ENCODE assay signal across 2 cellular contexts in the genomic region with DNA sequence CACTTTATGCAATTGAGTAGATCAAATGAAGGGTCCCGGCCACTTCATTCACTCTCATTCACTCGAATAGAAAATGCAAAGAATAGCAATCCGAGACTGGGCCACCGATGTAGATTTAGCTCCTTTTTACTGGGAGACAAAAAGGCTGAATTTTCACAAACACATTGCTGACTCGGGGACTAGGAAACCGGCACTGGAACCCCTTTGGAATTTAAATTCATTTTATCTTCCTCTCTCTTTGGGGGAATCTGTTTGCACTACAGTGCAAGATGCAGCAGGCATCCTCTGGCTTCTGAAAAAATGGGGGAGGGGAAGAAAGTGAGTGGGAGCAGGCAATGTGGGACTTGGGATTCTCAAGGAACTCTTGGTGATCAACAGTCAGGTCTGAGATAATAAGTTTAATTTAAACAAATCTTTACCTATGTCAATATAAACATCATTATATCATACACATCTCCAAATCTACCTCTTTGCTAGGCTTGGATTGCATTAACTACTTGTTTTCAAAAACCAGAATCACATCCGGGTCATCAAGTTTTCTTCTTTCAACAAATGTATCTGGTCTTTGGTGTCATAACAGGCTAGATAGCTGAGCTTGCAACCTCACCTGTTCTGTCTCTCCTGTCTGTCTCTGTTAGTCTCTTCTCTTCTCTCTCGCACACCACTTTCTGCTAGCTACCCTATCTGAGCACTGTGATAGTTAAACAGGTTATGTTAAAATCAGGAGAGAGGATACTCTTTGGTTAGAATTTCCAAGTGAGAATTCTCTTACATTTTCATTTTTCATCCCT.
A peak's percentile ranks its signal among the peaks of the same experiment; 100 is the strongest.
TF ChIP-seq lines count a peak whose summit lies in the region.

No MANE protein-coding gene starts in this region.

TF ChIP-seq in GM23338, 12 proteins besides CTCF, POLR2A, EP300 and RAD21 (continues in another document):
- no peak for TF ChIP-seq NANOG (IDR thresholded peaks at IDR 0.05; ENCODE audit: borderline replicate concordance)
- TF ChIP-seq EZH2 (IDR thresholded peaks at IDR 0.05; ENCODE audit: low read depth, unreplicated experiment) = no peak
- TF ChIP-seq, protein P1, sequence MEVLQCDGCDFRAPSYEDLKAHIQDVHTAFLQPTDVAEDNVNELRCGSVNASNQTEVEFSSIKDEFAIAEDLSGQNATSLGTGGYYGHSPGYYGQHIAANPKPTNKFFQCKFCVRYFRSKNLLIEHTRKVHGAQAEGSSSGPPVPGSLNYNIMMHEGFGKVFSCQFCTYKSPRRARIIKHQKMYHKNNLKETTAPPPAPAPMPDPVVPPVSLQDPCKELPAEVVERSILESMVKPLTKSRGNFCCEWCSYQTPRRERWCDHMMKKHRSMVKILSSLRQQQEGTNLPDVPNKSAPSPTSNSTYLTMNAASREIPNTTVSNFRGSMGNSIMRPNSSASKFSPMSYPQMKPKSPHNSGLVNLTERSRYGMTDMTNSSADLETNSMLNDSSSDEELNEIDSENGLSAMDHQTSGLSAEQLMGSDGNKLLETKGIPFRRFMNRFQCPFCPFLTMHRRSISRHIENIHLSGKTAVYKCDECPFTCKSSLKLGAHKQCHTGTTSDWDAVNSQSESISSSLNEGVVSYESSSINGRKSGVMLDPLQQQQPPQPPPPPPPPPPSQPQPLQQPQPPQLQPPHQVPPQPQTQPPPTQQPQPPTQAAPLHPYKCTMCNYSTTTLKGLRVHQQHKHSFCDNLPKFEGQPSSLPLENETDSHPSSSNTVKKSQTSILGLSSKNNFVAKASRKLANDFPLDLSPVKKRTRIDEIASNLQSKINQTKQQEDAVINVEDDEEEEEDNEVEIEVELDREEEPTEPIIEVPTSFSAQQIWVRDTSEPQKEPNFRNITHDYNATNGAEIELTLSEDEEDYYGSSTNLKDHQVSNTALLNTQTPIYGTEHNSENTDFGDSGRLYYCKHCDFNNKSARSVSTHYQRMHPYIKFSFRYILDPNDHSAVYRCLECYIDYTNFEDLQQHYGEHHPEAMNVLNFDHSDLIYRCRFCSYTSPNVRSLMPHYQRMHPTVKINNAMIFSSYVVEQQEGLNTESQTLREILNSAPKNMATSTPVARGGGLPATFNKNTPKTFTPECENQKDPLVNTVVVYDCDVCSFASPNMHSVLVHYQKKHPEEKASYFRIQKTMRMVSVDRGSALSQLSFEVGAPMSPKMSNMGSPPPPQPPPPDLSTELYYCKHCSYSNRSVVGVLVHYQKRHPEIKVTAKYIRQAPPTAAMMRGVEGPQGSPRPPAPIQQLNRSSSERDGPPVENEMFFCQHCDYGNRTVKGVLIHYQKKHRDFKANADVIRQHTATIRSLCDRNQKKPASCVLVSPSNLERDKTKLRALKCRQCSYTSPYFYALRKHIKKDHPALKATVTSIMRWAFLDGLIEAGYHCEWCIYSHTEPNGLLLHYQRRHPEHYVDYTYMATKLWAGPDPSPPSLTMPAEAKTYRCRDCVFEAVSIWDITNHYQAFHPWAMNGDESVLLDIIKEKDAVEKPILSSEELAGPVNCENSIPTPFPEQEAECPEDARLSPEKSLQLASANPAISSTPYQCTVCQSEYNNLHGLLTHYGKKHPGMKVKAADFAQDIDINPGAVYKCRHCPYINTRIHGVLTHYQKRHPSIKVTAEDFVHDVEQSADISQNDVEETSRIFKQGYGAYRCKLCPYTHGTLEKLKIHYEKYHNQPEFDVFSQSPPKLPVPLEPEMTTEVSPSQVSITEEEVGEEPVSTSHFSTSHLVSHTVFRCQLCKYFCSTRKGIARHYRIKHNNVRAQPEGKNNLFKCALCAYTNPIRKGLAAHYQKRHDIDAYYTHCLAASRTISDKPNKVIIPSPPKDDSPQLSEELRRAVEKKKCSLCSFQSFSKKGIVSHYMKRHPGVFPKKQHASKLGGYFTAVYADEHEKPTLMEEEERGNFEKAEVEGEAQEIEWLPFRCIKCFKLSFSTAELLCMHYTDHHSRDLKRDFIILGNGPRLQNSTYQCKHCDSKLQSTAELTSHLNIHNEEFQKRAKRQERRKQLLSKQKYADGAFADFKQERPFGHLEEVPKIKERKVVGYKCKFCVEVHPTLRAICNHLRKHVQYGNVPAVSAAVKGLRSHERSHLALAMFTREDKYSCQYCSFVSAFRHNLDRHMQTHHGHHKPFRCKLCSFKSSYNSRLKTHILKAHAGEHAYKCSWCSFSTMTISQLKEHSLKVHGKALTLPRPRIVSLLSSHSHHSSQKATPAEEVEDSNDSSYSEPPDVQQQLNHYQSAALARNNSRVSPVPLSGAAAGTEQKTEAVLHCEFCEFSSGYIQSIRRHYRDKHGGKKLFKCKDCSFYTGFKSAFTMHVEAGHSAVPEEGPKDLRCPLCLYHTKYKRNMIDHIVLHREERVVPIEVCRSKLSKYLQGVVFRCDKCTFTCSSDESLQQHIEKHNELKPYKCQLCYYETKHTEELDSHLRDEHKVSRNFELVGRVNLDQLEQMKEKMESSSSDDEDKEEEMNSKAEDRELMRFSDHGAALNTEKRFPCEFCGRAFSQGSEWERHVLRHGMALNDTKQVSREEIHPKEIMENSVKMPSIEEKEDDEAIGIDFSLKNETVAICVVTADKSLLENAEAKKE (CRISPR knock-in tag; IDR thresholded peaks at IDR 0.05) = no peak
- no peak for TF ChIP-seq CREB1 (CRISPR knock-in tag; IDR thresholded peaks at IDR 0.05; ENCODE audit: low read depth)
- TF ChIP-seq, protein P2, sequence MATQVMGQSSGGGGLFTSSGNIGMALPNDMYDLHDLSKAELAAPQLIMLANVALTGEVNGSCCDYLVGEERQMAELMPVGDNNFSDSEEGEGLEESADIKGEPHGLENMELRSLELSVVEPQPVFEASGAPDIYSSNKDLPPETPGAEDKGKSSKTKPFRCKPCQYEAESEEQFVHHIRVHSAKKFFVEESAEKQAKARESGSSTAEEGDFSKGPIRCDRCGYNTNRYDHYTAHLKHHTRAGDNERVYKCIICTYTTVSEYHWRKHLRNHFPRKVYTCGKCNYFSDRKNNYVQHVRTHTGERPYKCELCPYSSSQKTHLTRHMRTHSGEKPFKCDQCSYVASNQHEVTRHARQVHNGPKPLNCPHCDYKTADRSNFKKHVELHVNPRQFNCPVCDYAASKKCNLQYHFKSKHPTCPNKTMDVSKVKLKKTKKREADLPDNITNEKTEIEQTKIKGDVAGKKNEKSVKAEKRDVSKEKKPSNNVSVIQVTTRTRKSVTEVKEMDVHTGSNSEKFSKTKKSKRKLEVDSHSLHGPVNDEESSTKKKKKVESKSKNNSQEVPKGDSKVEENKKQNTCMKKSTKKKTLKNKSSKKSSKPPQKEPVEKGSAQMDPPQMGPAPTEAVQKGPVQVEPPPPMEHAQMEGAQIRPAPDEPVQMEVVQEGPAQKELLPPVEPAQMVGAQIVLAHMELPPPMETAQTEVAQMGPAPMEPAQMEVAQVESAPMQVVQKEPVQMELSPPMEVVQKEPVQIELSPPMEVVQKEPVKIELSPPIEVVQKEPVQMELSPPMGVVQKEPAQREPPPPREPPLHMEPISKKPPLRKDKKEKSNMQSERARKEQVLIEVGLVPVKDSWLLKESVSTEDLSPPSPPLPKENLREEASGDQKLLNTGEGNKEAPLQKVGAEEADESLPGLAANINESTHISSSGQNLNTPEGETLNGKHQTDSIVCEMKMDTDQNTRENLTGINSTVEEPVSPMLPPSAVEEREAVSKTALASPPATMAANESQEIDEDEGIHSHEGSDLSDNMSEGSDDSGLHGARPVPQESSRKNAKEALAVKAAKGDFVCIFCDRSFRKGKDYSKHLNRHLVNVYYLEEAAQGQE (IDR thresholded peaks at IDR 0.05; ENCODE audit: unreplicated experiment) = no peak
- no peak for TF ChIP-seq POLR2AphosphoS5 (IDR thresholded peaks at IDR 0.05; ENCODE audit: low read depth)
- TF ChIP-seq JUNB (IDR thresholded peaks at IDR 0.05; ENCODE audit: unreplicated experiment) = no peak
- TF ChIP-seq EZH2phosphoT487 (IDR thresholded peaks at IDR 0.05; ENCODE audit: unreplicated experiment) = no peak
- no peak for TF ChIP-seq ZNF331 (CRISPR knock-in tag; IDR thresholded peaks at IDR 0.05; ENCODE audit: low read depth)
- TF ChIP-seq ZNF114 (CRISPR knock-in tag; IDR thresholded peaks at IDR 0.05) = no peak
- TF ChIP-seq STAT1 (IDR thresholded peaks at IDR 0.05; ENCODE audit: unreplicated experiment) = no peak

TF ChIP-seq in endothelial cell of umbilical vein, 7 proteins besides CTCF, POLR2A, EP300 and RAD21:
- TF ChIP-seq, protein P3, sequence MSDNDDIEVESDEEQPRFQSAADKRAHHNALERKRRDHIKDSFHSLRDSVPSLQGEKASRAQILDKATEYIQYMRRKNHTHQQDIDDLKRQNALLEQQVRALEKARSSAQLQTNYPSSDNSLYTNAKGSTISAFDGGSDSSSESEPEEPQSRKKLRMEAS (IDR thresholded peaks at IDR 0.05; ENCODE audit: insufficient read depth, insufficient read length) = no peak
- TF ChIP-seq EZH2 (IDR thresholded peaks at IDR 0.05; ENCODE audit: borderline replicate concordance, low read depth, low read length, severe bottlenecking) = peak; percentile 38
- TF ChIP-seq JUN (IDR thresholded peaks at IDR 0.05; ENCODE audit: borderline replicate concordance, insufficient read depth, insufficient read length, low read depth) = no peak
TF ChIP-seq in endothelial cell of umbilical vein: peak in this region for 1.
